In the genomic region with DNA sequence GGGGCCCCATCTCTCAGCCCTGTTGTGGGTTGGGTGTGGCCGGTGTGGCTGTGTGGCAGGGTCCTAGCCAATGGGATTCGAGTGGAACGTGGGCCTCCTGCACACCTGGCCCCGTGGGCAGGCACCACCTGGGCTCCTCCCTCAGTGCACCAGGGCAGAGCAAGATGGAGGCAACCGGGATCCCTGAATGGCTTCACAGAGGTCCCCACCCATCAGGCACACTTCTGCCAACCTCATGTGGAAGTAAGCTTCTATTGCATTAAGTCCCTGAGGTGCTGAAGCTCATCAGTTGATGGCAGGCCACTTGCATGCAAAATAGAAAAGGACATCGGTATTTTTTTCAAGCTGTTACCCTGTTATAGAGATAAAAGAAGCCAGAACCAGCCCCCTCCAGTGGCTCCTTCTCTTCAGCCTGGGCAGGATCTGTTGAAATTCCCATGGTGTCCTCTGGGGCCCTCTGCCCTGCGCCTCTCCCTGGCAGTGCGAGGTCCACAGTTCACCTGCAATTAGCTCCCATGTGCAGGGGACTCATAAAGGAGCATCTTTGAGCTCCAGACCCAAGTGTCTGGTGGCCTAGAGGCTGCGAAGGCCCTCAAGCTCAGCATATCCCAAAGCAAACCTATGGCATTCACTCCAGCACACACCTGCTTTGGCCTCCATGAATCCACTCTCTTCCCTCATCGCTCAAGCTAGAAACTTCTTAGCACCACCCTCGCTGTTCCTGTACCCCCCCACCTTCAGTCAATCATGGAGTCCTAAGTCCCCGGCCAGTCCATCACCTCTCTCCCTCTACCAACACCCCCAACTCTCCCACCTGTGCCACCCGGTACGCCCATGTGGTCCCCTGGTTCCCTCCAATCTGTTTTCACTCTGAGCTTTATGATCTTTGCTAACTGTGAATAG, we compare ENCODE assay signal across 10 cellular contexts. TPM values are rescaled to one million over a fixed set of nuclear protein-coding genes. Genes with fewer than 3 reads are reported as not detected.
A peak's percentile ranks its signal among the peaks of the same experiment; 100 is the strongest.
DNase-seq lines count a peak whose midpoint lies in the region; ATAC-seq and TF ChIP-seq lines count a peak whose summit lies in the region.
"Had no signal": no experiment of that assay in that cellular context is flagged by ENCODE, and none has a peak within 500 bp of the region (broad histone marks: within the 10 kb centered on the region; RNA-seq: fewer than 3 reads in every experiment).

No MANE protein-coding gene starts in this region.

- H3K4me1 ChIP-seq in upper lobe of right lung, result peaks cover 13% of the 10 kb centered on the region

- no peak overlapping the region for H3K27ac ChIP-seq in upper lobe of right lung
- H3K27ac ChIP-seq: spleen had no signal

- H3K4me1 Mint-ChIP-seq in mesothelial cell of epicardium, result peaks cover 39% of the 10 kb centered on the region

- H3K27ac Mint-ChIP-seq in mesothelial cell of epicardium, result peak overlapping the region; percentile 70

- no peaks in the 10 kb centered on the region for H3K9me3 ChIP-seq in upper lobe of right lung

- DNase-seq in LHCN-M2 (ENCODE audit: low read depth) (peak; percentile 14), cardiac fibroblast (ENCODE audit: low read depth in 2 of 2) (no peak), mesothelial cell of epicardium (ENCODE audit: low spot score in 2 of 2, unreplicated experiment in 2 of 2) (no peak), NCI-H2081 treated with DMSO at 0.1 percent for 48 hours (lab: John Stamatoyannopoulos, UW) (no peak), upper lobe of right lung (no peak), ureter (ENCODE audit: low spot score) (no peak)
- DNase-seq in activated effector memory CD4-positive, alpha-beta T cell treated with Interleukin-2 at 50 U/mL for 16 hours, result no peak
- DNase-seq: effector memory CD4-positive, alpha-beta T cell; spleen had no signal

- H3K4me3 Mint-ChIP-seq in mesothelial cell of epicardium, result no peak overlapping the region

- no peak for ATAC-seq in upper lobe of right lung

- intact Hi-C loops in upper lobe of right lung (cut with DNase I), result loop anchor here (10.0 kb wide), 2 partner anchors 291 to 331 kb away; partner anchors contain the start of gene ERRFI1

- H3K36me3 ChIP-seq in upper lobe of right lung, result no peaks in the 10 kb centered on the region
- H3K36me3 ChIP-seq: spleen had no signal

- peaks cover 4% of the 10 kb centered on the region for H3K9me3 Mint-ChIP-seq in mesothelial cell of epicardium

- H3K36me3 Mint-ChIP-seq in mesothelial cell of epicardium, result no peaks in the 10 kb centered on the region

- H3K27me3 ChIP-seq in upper lobe of right lung, result peaks cover 3% of the 10 kb centered on the region

- peaks cover 2% of the 10 kb centered on the region for H3K27me3 Mint-ChIP-seq in mesothelial cell of epicardium (ENCODE audit: low read depth)

- TF ChIP-seq CTCF in GM12872 (IDR thresholded peaks at IDR 0.05; ENCODE audit: insufficient read depth, low read depth, low read length) (peak; percentile 14; the same call in 1 of the 3 replicates), cardiac fibroblast (IDR thresholded peaks at IDR 0.05; ENCODE audit: low read depth, low read length) (peak; percentile 9), mesothelial cell of epicardium (IDR thresholded peaks at IDR 0.05; ENCODE audit: unreplicated experiment) (no peak), upper lobe of right lung (IDR thresholded peaks at IDR 0.05) (no peak)

- H3K4me3 ChIP-seq in cardiac fibroblast (replicated peaks in 1 of 2; ENCODE audit: low read depth in 2 of 2, low read length in 2 of 2) (no peak overlapping the region), upper lobe of right lung (no peak overlapping the region)
- H3K4me3 ChIP-seq: spleen had no signal

RNA-seq across cellular contexts. Expression of gene SLC45A1, which starts 2.1 kb away (rescaled TPM):
- 4.0 and 4.2 TPM in 2 replicates for total RNA-seq in LHCN-M2 (2014; rRNA removed)
- 1.9 TPM for polyA plus RNA-seq in LHCN-M2 (2012)
- 4.1 to 4.9 TPM (median 4.9 TPM) in 3 replicates for total RNA-seq in mesothelial cell of epicardium
- 1.9 TPM for total RNA-seq in upper lobe of right lung
- total RNA-seq in ureter, result 3.3 TPM

Comparison
In these comparisons a context has a peak if more than half of its experiments do, and no peak if none do; other contexts are left out.
1. CTCF ChIP-seq: peak in GM12872 (single experiment) and cardiac fibroblast (single experiment); none in mesothelial cell of epicardium (single experiment) and upper lobe of right lung (single experiment).